Comparison of ENCODE assay signal across 27 cellular contexts in the genomic region with DNA sequence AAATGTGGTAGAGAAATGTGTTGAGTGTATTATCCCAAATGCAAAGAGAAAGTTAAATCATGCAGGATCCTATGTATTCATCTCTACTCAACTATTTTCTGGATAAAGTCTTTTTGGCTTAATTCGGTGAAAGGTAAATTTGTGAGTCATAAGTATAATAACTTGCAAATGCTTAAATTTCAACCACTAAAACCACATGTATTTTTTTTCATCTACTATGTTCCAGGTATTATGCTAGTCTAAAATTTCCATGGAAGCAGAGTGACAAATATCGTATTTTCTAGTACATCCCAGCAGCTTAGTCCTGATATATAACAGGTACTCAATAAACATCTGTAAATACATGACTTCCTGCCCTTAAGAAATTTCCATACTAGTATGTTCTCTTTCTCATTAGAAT. TPM values are rescaled to one million over a fixed set of nuclear protein-coding genes. Genes with fewer than 3 reads are reported as not detected.
"Had no signal": no experiment of that assay in that cellular context is flagged by ENCODE, and none has a peak within 500 bp of the region (broad histone marks: within the 10 kb centered on the region; RNA-seq: fewer than 3 reads in every experiment).

No MANE protein-coding gene starts in this region.

- H3K4me1 ChIP-seq: uterus had no signal

- H3K4me3 Mint-ChIP-seq: mesothelial cell of epicardium; naive B cell; natural killer cell treated with Interleukin-12 subunit alpha and Interleukin-12 subunit beta and Interleukin-15 and Interleukin-18, amount 100 ng/mL, for 72 hours; neural progenitor cell had no signal

- H2AFZ ChIP-seq: neural progenitor cell, parathyroid adenoma had no signal

- H3K9ac ChIP-seq: neural progenitor cell, parathyroid adenoma had no signal

- H3K36me3 Mint-ChIP-seq: natural killer cell treated with Interleukin-12 subunit alpha and Interleukin-12 subunit beta and Interleukin-15 and Interleukin-18, amount 100 ng/mL, for 72 hours; neural progenitor cell had no signal

- H3K4me2 ChIP-seq: neural progenitor cell had no signal

- ATAC-seq: gastrocnemius medialis; left lobe of liver; mucosa of descending colon; natural killer cell treated with Interleukin-12 subunit alpha and Interleukin-12 subunit beta and Interleukin-15 and Interleukin-18, amount 100 ng/mL, for 72 hours; stimulated activated naive CD8-positive, alpha-beta T cell treated with anti-CD3 and anti-CD28 coated beads, Interleukin-15, amount 100 ng/mL, for 72 hours; upper lobe of right lung had no signal

- H3K9me3 Mint-ChIP-seq: mesothelial cell of epicardium; naive B cell; natural killer cell treated with Interleukin-12 subunit alpha and Interleukin-12 subunit beta and Interleukin-15 and Interleukin-18, amount 100 ng/mL, for 72 hours; neural progenitor cell; stimulated activated naive CD8-positive, alpha-beta T cell treated with anti-CD3 and anti-CD28 coated beads, Interleukin-15, amount 100 ng/mL, for 72 hours had no signal

- H3K27me3 ChIP-seq: dorsolateral prefrontal cortex, gastrocnemius medialis, neural progenitor cell, right lobe of liver, suprapubic skin, transverse colon, upper lobe of right lung, uterus had no signal

- H3K27ac Mint-ChIP-seq: mesothelial cell of epicardium; naive B cell; natural killer cell treated with Interleukin-12 subunit alpha and Interleukin-12 subunit beta and Interleukin-15 and Interleukin-18, amount 100 ng/mL, for 72 hours; neural progenitor cell; progenitor cell of endocrine pancreas; stimulated activated naive CD8-positive, alpha-beta T cell treated with anti-CD3 and anti-CD28 coated beads, Interleukin-15, amount 100 ng/mL, for 72 hours had no signal

- H3K27ac ChIP-seq: gastrocnemius medialis, neural progenitor cell, parathyroid adenoma, right lobe of liver, suprapubic skin, transverse colon, upper lobe of right lung, uterus had no signal

- H3K36me3 ChIP-seq: gastrocnemius medialis, neural progenitor cell, right lobe of liver, suprapubic skin, transverse colon, upper lobe of right lung, uterus had no signal

- H3K4me3 ChIP-seq: dorsolateral prefrontal cortex, gastrocnemius medialis, lung, mucosa of descending colon, neural progenitor cell, right lobe of liver, suprapubic skin, transverse colon, upper lobe of right lung, uterus had no signal

- H3K9me3 ChIP-seq: gastrocnemius medialis, mucosa of descending colon, right lobe of liver, suprapubic skin, transverse colon, upper lobe of right lung, uterus had no signal

- DNase-seq: dorsolateral prefrontal cortex; effector CD4-positive, alpha-beta T cell; gastrocnemius medialis; head of caudate nucleus; kidney; mesenchymal stem cell; mucosa of descending colon; naive B cell; right lobe of liver; small intestine; stimulated activated CD4-positive, alpha-beta T cell treated with anti-CD3 and anti-CD28 coated beads, Interleukin-12 subunit alpha, Interleukin-12 subunit beta, amount 100 ng/mL, for 4 hours; stimulated activated CD4-positive, alpha-beta T cell treated with anti-CD3 and anti-CD28 coated beads, Interleukin-1b, Interleukin-23, amount 100 ng/mL, for 48 hours; stimulated activated CD4-positive, alpha-beta T cell treated with anti-CD3 and anti-CD28 coated beads, Interleukin-4, amount 100 ng/mL, for 1 hour; stimulated activated CD8-positive, alpha-beta memory T cell treated with anti-CD3 and anti-CD28 coated beads, Interleukin-4, amount 100 ng/mL, for 48 hours; stimulated activated naive CD4-positive, alpha-beta T cell; stimulated activated naive CD8-positive, alpha-beta T cell treated with anti-CD3 and anti-CD28 coated beads, Interleukin-15, amount 100 ng/mL, for 72 hours; transverse colon; upper lobe of right lung; uterus had no signal

- H3K27me3 Mint-ChIP-seq: naive B cell; natural killer cell treated with Interleukin-12 subunit alpha and Interleukin-12 subunit beta and Interleukin-15 and Interleukin-18, amount 100 ng/mL, for 72 hours; progenitor cell of endocrine pancreas; stimulated activated naive CD8-positive, alpha-beta T cell treated with anti-CD3 and anti-CD28 coated beads, Interleukin-15, amount 100 ng/mL, for 72 hours had no signal

RNA-seq across cellular contexts. Expression of a gene that starts 31.8 kb away (rescaled TPM):
- total RNA-seq: natural killer cell treated with Interleukin-12 subunit alpha and Interleukin-12 subunit beta and Interleukin-15 and Interleukin-18, amount 100 ng/mL, for 72 hours; right lobe of liver had no signal
